In the genomic region with DNA sequence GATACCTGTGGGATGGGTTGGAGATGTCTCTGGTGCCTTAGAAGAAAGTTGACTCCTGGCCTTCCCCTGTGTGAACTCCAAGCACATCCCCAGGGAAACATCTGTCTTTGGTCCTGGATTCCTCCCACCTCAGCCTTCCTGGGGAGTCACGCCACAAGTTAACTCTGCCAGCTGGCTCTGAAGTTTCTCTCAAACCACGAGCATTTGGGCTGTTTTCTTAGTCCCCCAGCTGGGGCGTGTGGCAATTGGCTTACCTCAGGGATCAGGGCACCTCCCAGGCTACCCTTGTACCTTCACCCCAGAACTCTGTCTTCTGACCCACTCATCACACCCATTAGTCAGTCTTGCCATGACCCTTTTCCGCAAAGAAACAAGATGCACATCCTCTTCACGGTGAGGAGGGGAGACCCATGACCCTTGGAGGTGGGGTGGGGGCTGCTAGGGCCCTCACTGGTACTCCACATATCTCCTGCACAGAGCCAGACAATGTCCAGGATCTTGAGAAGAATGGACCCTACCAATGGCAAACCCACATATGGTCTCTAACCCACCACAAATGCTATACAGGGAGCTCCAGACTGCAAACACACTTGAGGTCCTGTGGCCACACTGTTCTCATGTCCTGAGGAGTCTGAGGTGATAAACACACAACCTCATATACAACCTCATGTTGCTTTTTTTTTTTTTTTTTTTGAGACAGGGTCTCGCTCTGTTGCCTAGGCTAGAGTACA, we compare ENCODE assay signal across 16 cellular contexts. TPM values are rescaled to one million over a fixed set of nuclear protein-coding genes. Genes with fewer than 3 reads are reported as not detected.
A peak's percentile ranks its signal among the peaks of the same experiment; 100 is the strongest.
DNase-seq lines count a peak whose midpoint lies in the region; ATAC-seq, FAIRE-seq and TF ChIP-seq lines count a peak whose summit lies in the region.
"Had no signal": no experiment of that assay in that cellular context is flagged by ENCODE, and none has a peak within 500 bp of the region (broad histone marks: within the 10 kb centered on the region; RNA-seq: fewer than 3 reads in every experiment).

No MANE protein-coding gene starts in this region.

- CTCF ChIA-PET in activated CD8-positive, alpha-beta memory T cell treated with anti-CD3 and anti-CD28 coated beads, Interleukin-2, amount 10 ng/mL, durations not matched to agents 7 days and 5 days (lab: Charles Lee) = interaction anchor here (0.6 kb wide), 1 partner anchor 17 kb away, joined by 5 read pairs; no protein-coding TSS in a partner anchor
- CTCF ChIA-PET in WTC11 (lab: Charles Lee) = interaction anchor here (0.5 to 1.0 kb wide), 2 partner anchors 18 to 769 kb away, joined by 3 to 5 read pairs; a partner anchor contains a TSS

- in situ Hi-C loops in KBM-7 (cut with MboI; ENCODE audit: low pct_unique_long_range_greater_than_20kb, low sequenced_read_pairs) = no loop called here

- no peak for TF ChIP-seq CTCF in kidney (IDR thresholded peaks at IDR 0.05; ENCODE audit: borderline replicate concordance, extremely low read depth, insufficient read depth)
- no peak for TF ChIP-seq CTCF in WTC11 (IDR thresholded peaks at IDR 0.05)

- H3K36me3 Mint-ChIP-seq in activated CD8-positive, alpha-beta memory T cell treated with anti-CD3 and anti-CD28 coated beads, Interleukin-2, amount 10 ng/mL, durations not matched to agents 7 days and 5 days = peaks cover 43% of the 10 kb centered on the region
- H3K36me3 Mint-ChIP-seq in activated naive CD8-positive, alpha-beta T cell treated with anti-CD3 and anti-CD28 coated beads, Interleukin-2, amount 50 U/mL, for 24 hours (ENCODE audit: low read depth) = peaks cover 11% of the 10 kb centered on the region
- H3K36me3 Mint-ChIP-seq in WTC11 = no peaks in the 10 kb centered on the region

- no peak overlapping the region for H3K4ac ChIP-seq in neuronal stem cell (ENCODE audit: low read length)

- H3K79me1 ChIP-seq in neuronal stem cell (ENCODE audit: low read depth, low read length) = peaks cover 3% of the 10 kb centered on the region

- H2BK12ac ChIP-seq in neuronal stem cell (ENCODE audit: low read length) = no peak overlapping the region

- H3K4me3 ChIP-seq in neuronal stem cell (ENCODE audit: low read length in 2 of 2) (no peak overlapping the region), kidney (ENCODE audit: low read length in 2 of 2) (no peak overlapping the region)
- H3K4me3 ChIP-seq: SK-N-MC, vagina had no signal

- peaks cover 3 to 6% of the 10 kb centered on the region in 2 donors for H3K4me1 ChIP-seq in neuronal stem cell (ENCODE audit: control insufficient read depth in 2 of 2, insufficient read depth in 1 of 2, low read depth in 1 of 2, low read length in 2 of 2)
- H3K4me1 ChIP-seq in kidney (ENCODE audit: control insufficient read depth in 1 of 2, insufficient read depth in 1 of 2, low read depth in 1 of 2, low read length in 2 of 2) = peaks cover 0 to 14% of the 10 kb centered on the region in 2 donors

- peaks cover 19% of the 10 kb centered on the region for H3K27me3 Mint-ChIP-seq in activated CD8-positive, alpha-beta memory T cell treated with anti-CD3 and anti-CD28 coated beads, Interleukin-2, amount 10 ng/mL, durations not matched to agents 7 days and 5 days
- H3K27me3 Mint-ChIP-seq in activated naive CD8-positive, alpha-beta T cell treated with anti-CD3 and anti-CD28 coated beads, Interleukin-2, amount 50 U/mL, for 24 hours = peaks cover 2% of the 10 kb centered on the region
- peaks cover 30% of the 10 kb centered on the region for H3K27me3 Mint-ChIP-seq in WTC11 (ENCODE audit: low read depth)

- H3K4me3 Mint-ChIP-seq in activated CD8-positive, alpha-beta memory T cell treated with anti-CD3 and anti-CD28 coated beads, Interleukin-2, amount 10 ng/mL, durations not matched to agents 7 days and 5 days = no peak overlapping the region
- H3K4me3 Mint-ChIP-seq in activated naive CD8-positive, alpha-beta T cell treated with anti-CD3 and anti-CD28 coated beads, Interleukin-2, amount 50 U/mL, for 24 hours = no peak overlapping the region
- H3K4me3 Mint-ChIP-seq in WTC11 = no peak overlapping the region

- no peak overlapping the region for H3K18ac ChIP-seq in neuronal stem cell (ENCODE audit: low read length)

- H2AK5ac ChIP-seq in neuronal stem cell (ENCODE audit: low read depth, low read length) = no peak overlapping the region

- H3K27ac ChIP-seq in neuronal stem cell (replicated peaks; ENCODE audit: low read length) (no peak overlapping the region), kidney (ENCODE audit: low read depth in 2 of 2, low read length in 2 of 2) (no peak overlapping the region)
- H3K27ac ChIP-seq: SK-N-MC, vagina had no signal

- no peak for ATAC-seq in activated CD8-positive, alpha-beta memory T cell treated with anti-CD3 and anti-CD28 coated beads, Interleukin-2, amount 10 ng/mL, durations not matched to agents 7 days and 5 days
- ATAC-seq in activated naive CD8-positive, alpha-beta T cell treated with anti-CD3 and anti-CD28 coated beads, Interleukin-2, amount 50 U/mL, for 24 hours = peak; percentile 14
- no peak for ATAC-seq in WTC11
- ATAC-seq: left lobe of liver had no signal

- no peak overlapping the region for H4K8ac ChIP-seq in neuronal stem cell (ENCODE audit: low read depth, low read length)

- DNase-seq in activated CD8-positive, alpha-beta memory T cell treated with anti-CD3 and anti-CD28 coated beads, Interleukin-2, amount 10 ng/mL, durations not matched to agents 7 days and 5 days = no peak
- DNase-seq in activated CD8-positive, alpha-beta memory T cell treated with anti-CD3 and anti-CD28 coated beads for 24 hours = no peak
- DNase-seq in KBM-7 = peak; percentile 56
- peak; percentile 13 for DNase-seq in activated naive CD8-positive, alpha-beta T cell treated with anti-CD3 and anti-CD28 coated beads, Interleukin-2, amount 50 U/mL, for 24 hours
- no peak for DNase-seq in neuronal stem cell (ENCODE audit: low spot score)
- DNase-seq in kidney glomerular epithelial cell (lab: John Stamatoyannopoulos, UW) = no peak
- no peak for DNase-seq in kidney
- no peak for DNase-seq in WTC11 (ENCODE audit: low spot score)
- DNase-seq: anterior cingulate cortex, glutamatergic neuron, NCI-H1436, NCI-H748 treated with DMSO at 0.1 percent for 48 hours, occipital lobe had no signal

- H3K27ac Mint-ChIP-seq in activated CD8-positive, alpha-beta memory T cell treated with anti-CD3 and anti-CD28 coated beads, Interleukin-2, amount 10 ng/mL, durations not matched to agents 7 days and 5 days = peak overlapping the region; percentile 98
- H3K27ac Mint-ChIP-seq in activated naive CD8-positive, alpha-beta T cell treated with anti-CD3 and anti-CD28 coated beads, Interleukin-2, amount 50 U/mL, for 24 hours = peak overlapping the region; percentile 81
- no peak overlapping the region for H3K27ac Mint-ChIP-seq in WTC11

- H3K9ac ChIP-seq in neuronal stem cell (ENCODE audit: low read depth, low read length, poor library complexity) (no peak overlapping the region), kidney (ENCODE audit: low read length in 2 of 2) (no peak overlapping the region)

- H4K91ac ChIP-seq in neuronal stem cell (ENCODE audit: low read depth, low read length, poor library complexity) = no peak overlapping the region

- no peak overlapping the region for H2BK15ac ChIP-seq in neuronal stem cell (ENCODE audit: low read length)

- H3K9me3 ChIP-seq in neuronal stem cell (replicated peaks in 1 of 2; ENCODE audit: control insufficient read depth in 2 of 2, insufficient read depth in 1 of 2, low read depth in 1 of 2, low read length in 2 of 2) (peaks cover 0 to 3% of the 10 kb centered on the region in 2 donors), kidney (ENCODE audit: control insufficient read depth in 1 of 2, low read length in 2 of 2) (no peaks in the 10 kb centered on the region)
- H3K9me3 ChIP-seq: vagina had no signal

- FAIRE-seq in kidney (lab: Jason Lieb, UNC) = no peak

- peaks cover 9% of the 10 kb centered on the region for H3K9me3 Mint-ChIP-seq in activated CD8-positive, alpha-beta memory T cell treated with anti-CD3 and anti-CD28 coated beads, Interleukin-2, amount 10 ng/mL, durations not matched to agents 7 days and 5 days (ENCODE audit: low read depth)
- H3K9me3 Mint-ChIP-seq in activated naive CD8-positive, alpha-beta T cell treated with anti-CD3 and anti-CD28 coated beads, Interleukin-2, amount 50 U/mL, for 24 hours = peaks cover 5% of the 10 kb centered on the region
- H3K9me3 Mint-ChIP-seq in WTC11 = no peaks in the 10 kb centered on the region

- H3K36me3 ChIP-seq in neuronal stem cell (replicated peaks in 1 of 2; ENCODE audit: control insufficient read depth in 2 of 2, insufficient read depth in 2 of 2, low read length in 2 of 2) (peaks cover 4 to 8% of the 10 kb centered on the region in 2 donors), kidney (ENCODE audit: control insufficient read depth in 1 of 2, insufficient read depth in 2 of 2, low read length in 2 of 2) (no peaks in the 10 kb centered on the region)

- H3K4me1 Mint-ChIP-seq in activated CD8-positive, alpha-beta memory T cell treated with anti-CD3 and anti-CD28 coated beads, Interleukin-2, amount 10 ng/mL, durations not matched to agents 7 days and 5 days = peaks cover 31% of the 10 kb centered on the region
- H3K4me1 Mint-ChIP-seq in activated naive CD8-positive, alpha-beta T cell treated with anti-CD3 and anti-CD28 coated beads, Interleukin-2, amount 50 U/mL, for 24 hours = peaks cover 39% of the 10 kb centered on the region
- peaks cover 9% of the 10 kb centered on the region for H3K4me1 Mint-ChIP-seq in WTC11

- no peak overlapping the region for H3K14ac ChIP-seq in neuronal stem cell (ENCODE audit: low read length)

- no peak overlapping the region for H2BK120ac ChIP-seq in neuronal stem cell (ENCODE audit: low read depth, low read length)

- peak overlapping the region; percentile 43 for H3K23ac ChIP-seq in neuronal stem cell (ENCODE audit: low read depth, low read length, poor library complexity)

- no peak overlapping the region for H2AFZ ChIP-seq in neuronal stem cell (ENCODE audit: low read length)

- intact Hi-C loops in kidney (cut with DNase I) = no loop called here

- H3K4me2 ChIP-seq in neuronal stem cell (ENCODE audit: insufficient read depth, low read length, poor library complexity, severe bottlenecking) = no peak overlapping the region

- peaks cover 0 to 23% (median 0%) of the 10 kb centered on the region in 3 experiments for H3K27me3 ChIP-seq in neuronal stem cell (ENCODE audit: control insufficient read depth in 3 of 3, insufficient read depth in 3 of 3, low read depth in 1 of 3, low read length in 3 of 3)
- H3K27me3 ChIP-seq: vagina had no signal

- no CpG with 5 or more reads among the region's 6 CpGs for WGBS in neuronal stem cell (ENCODE audit: extremely low coverage in 2 of 2, insufficient read length in 2 of 2, insufficient replicate concordance in 1 of 2), 2 donors

- POLR2A ChIA-PET in WTC11 (lab: Charles Lee) = interaction anchor here (0.7 kb wide), 1 partner anchor 21 kb away, joined by 3 read pairs; no protein-coding TSS in a partner anchor

- no peak overlapping the region for H2BK5ac ChIP-seq in neuronal stem cell (ENCODE audit: low read length)

RNA-seq across cellular contexts. Expression of a gene that starts 3.9 kb away (rescaled TPM):
- 1 to 10 TPM; 1.0 to 1.9 TPM for total RNA-seq in activated CD8-positive, alpha-beta memory T cell treated with anti-CD3 and anti-CD28 coated beads, Interleukin-2, amount 10 ng/mL, durations not matched to agents 7 days and 5 days
- 9.7 TPM for polyA plus RNA-seq in neuronal stem cell (2013, experiment 1 of 2)
- polyA plus RNA-seq in neuronal stem cell (2013, experiment 2 of 2) = 8.4 TPM
- 42.9 TPM for total RNA-seq in kidney
- 22.6 TPM for polyA plus RNA-seq in kidney (ENCODE audit: insufficient read depth, low read depth, low replicate concordance)
- total RNA-seq in WTC11 (2021) = 24.8 to 25.2 TPM (median 24.9 TPM) in 3 replicates

RNA-seq across cellular contexts. Expression of a gene that starts 14.9 kb away (rescaled TPM):
- total RNA-seq in activated CD8-positive, alpha-beta memory T cell treated with anti-CD3 and anti-CD28 coated beads, Interleukin-2, amount 10 ng/mL, durations not matched to agents 7 days and 5 days = 10 to 100 TPM; 76.6 to 80.7 TPM
- 54.6 TPM for polyA plus RNA-seq in neuronal stem cell (2013, experiment 1 of 2)
- 57.9 TPM for polyA plus RNA-seq in neuronal stem cell (2013, experiment 2 of 2)
- 67.6 TPM for total RNA-seq in kidney
- 162 TPM for polyA plus RNA-seq in kidney (ENCODE audit: insufficient read depth, low read depth, low replicate concordance)
- total RNA-seq in WTC11 (2021) = 116 to 140 TPM (median 129 TPM) in 3 replicates

RNA-seq across cellular contexts. Expression of a gene that starts 17.6 kb away (rescaled TPM):
- total RNA-seq in activated CD8-positive, alpha-beta memory T cell treated with anti-CD3 and anti-CD28 coated beads, Interleukin-2, amount 10 ng/mL, durations not matched to agents 7 days and 5 days = 100 to 1,000 TPM; 143 to 170 TPM
- 55.9 TPM for polyA plus RNA-seq in neuronal stem cell (2013, experiment 1 of 2)
- polyA plus RNA-seq in neuronal stem cell (2013, experiment 2 of 2) = 51.3 TPM
- 246 TPM for total RNA-seq in kidney
- 126 TPM for polyA plus RNA-seq in kidney (ENCODE audit: insufficient read depth, low read depth, low replicate concordance)
- 148 to 155 TPM (median 151 TPM) in 3 replicates for total RNA-seq in WTC11 (2021)

Comparison
In these comparisons a context has a peak if more than half of its experiments do, and no peak if none do; other contexts are left out.
1. DNase-seq: peak in KBM-7 (single experiment) and activated naive CD8-positive, alpha-beta T cell treated with anti-CD3 and anti-CD28 coated beads, Interleukin-2, amount 50 U/mL, for 24 hours (single experiment); none in activated CD8-positive, alpha-beta memory T cell treated with anti-CD3 and anti-CD28 coated beads, Interleukin-2, amount 10 ng/mL, durations not matched to agents 7 days and 5 days (single experiment), activated CD8-positive, alpha-beta memory T cell treated with anti-CD3 and anti-CD28 coated beads for 24 hours (single experiment), neuronal stem cell (single experiment), kidney glomerular epithelial cell (single experiment), kidney (single experiment) and WTC11 (single experiment).